Comparison of ENCODE assay signal across 11 cellular contexts in the genomic region with DNA sequence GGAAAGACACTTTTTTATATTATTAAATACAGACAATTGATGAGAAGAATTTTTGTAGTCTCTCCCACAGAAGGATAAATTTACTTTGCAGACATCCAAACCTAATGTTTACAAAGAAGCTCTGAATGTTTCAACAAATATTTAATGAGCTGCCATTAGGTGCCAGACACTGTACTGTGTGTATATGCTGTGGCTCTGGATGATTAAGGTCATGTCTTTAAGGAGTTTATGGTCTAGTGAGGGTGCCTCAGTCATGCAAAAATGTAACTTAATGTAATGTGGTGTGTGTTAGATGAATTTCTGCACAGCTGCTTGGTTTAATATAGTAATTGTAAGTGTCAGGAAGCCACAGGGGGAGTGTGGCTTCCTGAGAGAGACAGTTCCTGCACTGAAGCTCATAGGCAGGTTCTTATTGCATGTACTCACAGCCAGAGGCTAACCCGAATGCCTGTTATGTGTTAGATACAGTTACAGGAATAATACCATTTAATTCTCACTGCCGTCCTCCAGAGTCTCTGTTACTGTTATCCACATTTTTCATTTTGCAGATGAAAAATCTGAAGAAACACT. TPM values are rescaled to one million over a fixed set of nuclear protein-coding genes. Genes with fewer than 3 reads are reported as not detected.
DNase-seq lines count a peak whose midpoint lies in the region; ATAC-seq and TF ChIP-seq lines count a peak whose summit lies in the region.
"Had no signal": no experiment of that assay in that cellular context is flagged by ENCODE, and none has a peak within 500 bp of the region (broad histone marks: within the 10 kb centered on the region; RNA-seq: fewer than 3 reads in every experiment).

No MANE protein-coding gene starts in this region.

- TF ChIP-seq RAD21 in neural cell (conservative IDR thresholded peaks at IDR 0.05): no peak

- peak overlapping the region; percentile 35 for H3K27ac Mint-ChIP-seq in activated CD8-positive, alpha-beta T cell treated with anti-CD3 and anti-CD28 coated beads for 36 hours

- H3K9me2 ChIP-seq in neural cell (ENCODE audit: insufficient read depth, low read length): no peaks in the 10 kb centered on the region

- H3K4me3 Mint-ChIP-seq in activated CD8-positive, alpha-beta T cell treated with anti-CD3 and anti-CD28 coated beads for 36 hours: peak overlapping the region; percentile 20

- H3K4me1 Mint-ChIP-seq in activated CD8-positive, alpha-beta T cell treated with anti-CD3 and anti-CD28 coated beads for 36 hours (ENCODE audit: low read depth): peaks cover 46% of the 10 kb centered on the region

- peak overlapping the region; percentile 18 for H3K9ac ChIP-seq in neural cell (ENCODE audit: low read length)

- H3K36me3 ChIP-seq in neural cell (ENCODE audit: insufficient read depth, low read length): no peaks in the 10 kb centered on the region

- peak; percentile 26 for TF ChIP-seq EP300 in neural cell (conservative IDR thresholded peaks at IDR 0.05; ENCODE audit: poor library complexity, severe bottlenecking)

- no peaks in the 10 kb centered on the region for H3K79me2 ChIP-seq in neural cell (replicated peaks; ENCODE audit: insufficient read depth, low read length)

- no peaks in the 10 kb centered on the region for H3K27me3 ChIP-seq in neural cell (ENCODE audit: insufficient read depth, low read depth, low read length)

- POLR2A ChIA-PET in activated CD8-positive, alpha-beta T cell treated with anti-CD3 and anti-CD28 coated beads for 36 hours (lab: Charles Lee): interaction anchor here (1.0 to 1.5 kb wide), 5 partner anchors 9 to 106 kb away, joined by 3 to 4 read pairs (median 3); no protein-coding TSS in a partner anchor

- H3K36me3 Mint-ChIP-seq in activated CD8-positive, alpha-beta T cell treated with anti-CD3 and anti-CD28 coated beads for 36 hours (ENCODE audit: low read depth): peaks cover 9% of the 10 kb centered on the region

- H3F3A ChIP-seq in neural cell (ENCODE audit: insufficient read depth, low read length, poor library complexity, severe bottlenecking): peaks cover 9% of the 10 kb centered on the region

- no peaks in the 10 kb centered on the region for H3K9me3 ChIP-seq in neural cell (ENCODE audit: low read length)

- H3K9me3 Mint-ChIP-seq in activated CD8-positive, alpha-beta T cell treated with anti-CD3 and anti-CD28 coated beads for 36 hours: no peaks in the 10 kb centered on the region

- DNase-seq in SKM-1 treated with dmso at 0.1 percent for 144 hours (lab: John Stamatoyannopoulos, UW; ENCODE audit: unreplicated experiment): peak; percentile 16
- no peak for DNase-seq in SKM-1 (lab: John Stamatoyannopoulos, UW; ENCODE audit: unreplicated experiment)
- DNase-seq in activated CD8-positive, alpha-beta T cell treated with anti-CD3 and anti-CD28 coated beads for 36 hours: peak; percentile 24
- no peak for DNase-seq in iPS-NIHi11 (ENCODE audit: low spot score)
- DNase-seq: activated naive CD4-positive, alpha-beta T cell treated with Interleukin-2 at 50 U/mL for 16 hours; NCI-H1417 treated with DMSO at 0.1 percent for 48 hours; SW 1271 had no signal

- H2AFZ ChIP-seq in neural cell (ENCODE audit: low read depth, low read length): no peak overlapping the region

- no peak for TF ChIP-seq CTCF in activated CD8-positive, alpha-beta T cell treated with anti-CD3 and anti-CD28 coated beads for 36 hours (IDR thresholded peaks at IDR 0.05)
- TF ChIP-seq CTCF in neural cell (IDR thresholded peaks at IDR 0.05; ENCODE audit: poor library complexity, severe bottlenecking): no peak

- peak overlapping the region; percentile 29 for H3K27ac ChIP-seq in neural cell (ENCODE audit: low read length)

- intact Hi-C loops in activated CD8-positive, alpha-beta T cell treated with anti-CD3 and anti-CD28 coated beads for 36 hours (cut with micrococcal nuclease): no loop called here

- peak overlapping the region; percentile 49 for H3K4me2 ChIP-seq in neural cell (ENCODE audit: low read length)

- H3K27me3 Mint-ChIP-seq in activated CD8-positive, alpha-beta T cell treated with anti-CD3 and anti-CD28 coated beads for 36 hours: no peaks in the 10 kb centered on the region

- H3K4me3 ChIP-seq in neural cell (ENCODE audit: low read length): peak overlapping the region; percentile 26

- no peaks in the 10 kb centered on the region for H4K20me1 ChIP-seq in neural cell (ENCODE audit: insufficient read depth)

- ATAC-seq in HG02623 (IDR thresholded peaks at IDR 0.05; ENCODE audit: unreplicated experiment): peak; percentile 52
- peak; percentile 93 for ATAC-seq in activated CD8-positive, alpha-beta T cell treated with anti-CD3 and anti-CD28 coated beads for 36 hours
- ATAC-seq in HG03159 (IDR thresholded peaks at IDR 0.05; ENCODE audit: unreplicated experiment): no peak
- no peak for ATAC-seq in HG03571 (IDR thresholded peaks at IDR 0.05; ENCODE audit: unreplicated experiment)

- CTCF ChIA-PET in activated CD8-positive, alpha-beta T cell treated with anti-CD3 and anti-CD28 coated beads for 36 hours (lab: Charles Lee): interaction anchor here (0.9 to 5.7 kb wide), 6 partner anchors 9 to 184 kb away, joined by 3 to 19 read pairs (median 4); no protein-coding TSS in a partner anchor

TF ChIP-seq in neural cell, 6 proteins besides CTCF, POLR2A, EP300 and RAD21:
- no peak for TF ChIP-seq REST (IDR thresholded peaks at IDR 0.05; ENCODE audit: borderline replicate concordance)
- TF ChIP-seq SMC3 (conservative IDR thresholded peaks at IDR 0.05; ENCODE audit: poor library complexity): no peak
- TF ChIP-seq EZH2 (IDR thresholded peaks at IDR 0.05; ENCODE audit: borderline replicate concordance, insufficient read depth, low read length, poor library complexity, severe bottlenecking): no peak
- no peak for TF ChIP-seq TAF1 (IDR thresholded peaks at IDR 0.05; ENCODE audit: low read depth)
- no peak for TF ChIP-seq MXI1 (conservative IDR thresholded peaks at IDR 0.05; ENCODE audit: poor library complexity, severe bottlenecking)
- no peak for TF ChIP-seq POLR2AphosphoS5 (IDR thresholded peaks at IDR 0.05)

RNA-seq across cellular contexts. Expression of gene SPATA13, which starts 43.3 kb away (rescaled TPM):
- total RNA-seq in activated CD8-positive, alpha-beta T cell treated with anti-CD3 and anti-CD28 coated beads for 36 hours: 10 to 100 TPM; 47.0 to 47.4 TPM
- 15.5 and 16.3 TPM in 2 replicates for polyA plus RNA-seq in neural cell
- 34.1 and 40.7 TPM in 2 replicates for polyA minus RNA-seq in neural cell

Comparison
In these comparisons a context has a peak if more than half of its experiments do, and no peak if none do; other contexts are left out.
1. DNase-seq: peak in SKM-1 treated with dmso at 0.1 percent for 144 hours (single experiment) and activated CD8-positive, alpha-beta T cell treated with anti-CD3 and anti-CD28 coated beads for 36 hours (single experiment); none in SKM-1 (single experiment) and iPS-NIHi11 (single experiment).
2. ATAC-seq: peak in HG02623 (single experiment) and activated CD8-positive, alpha-beta T cell treated with anti-CD3 and anti-CD28 coated beads for 36 hours (single experiment); none in HG03159 (single experiment) and HG03571 (single experiment).